13 cellular contexts compared by ENCODE assay signal in the genomic region with DNA sequence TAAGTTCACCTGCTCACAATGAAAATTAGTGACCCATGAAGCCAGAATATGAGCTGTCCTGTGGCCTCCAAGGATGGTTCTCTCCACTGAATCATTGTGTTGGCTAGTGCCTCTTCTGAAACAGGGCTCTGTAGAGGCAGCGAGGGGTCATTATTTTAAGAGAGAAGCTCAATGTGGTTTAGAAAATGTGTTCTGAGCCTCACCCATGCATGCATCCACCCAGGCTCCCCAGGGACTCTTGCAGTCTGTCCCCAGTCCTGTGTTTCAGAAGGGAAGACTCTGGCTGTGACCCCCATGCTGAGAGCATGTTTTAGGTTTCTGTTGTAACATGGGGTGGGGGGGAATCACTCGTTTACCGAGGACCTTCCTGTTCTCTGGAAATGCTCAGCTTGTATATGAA.
DNase-seq lines count a peak whose midpoint lies in the region; ATAC-seq and TF ChIP-seq lines count a peak whose summit lies in the region.
"Had no signal": no experiment of that assay in that cellular context is flagged by ENCODE, and none has a peak within 500 bp of the region (broad histone marks: within the 10 kb centered on the region; RNA-seq: fewer than 3 reads in every experiment).

No MANE protein-coding gene starts in this region.

- H3K36me3 ChIP-seq in DOHH2 (ENCODE audit: control insufficient read depth, low read length), result no peaks in the 10 kb centered on the region
- H3K36me3 ChIP-seq: adrenal gland, tibial artery had no signal

- no peaks in the 10 kb centered on the region for H3K9me2 ChIP-seq in DOHH2 (replicated peaks; ENCODE audit: control insufficient read depth, low read length)

- H3K27ac ChIP-seq in DOHH2 (ENCODE audit: low read depth, low read length), result peak overlapping the region; percentile 87
- H3K27ac ChIP-seq: A549, adrenal gland, tibial artery had no signal

- H3K4me1 ChIP-seq in DOHH2 (ENCODE audit: control insufficient read depth, low read length), result peaks cover 77% of the 10 kb centered on the region
- H3K4me1 ChIP-seq: A549, adrenal gland, tibial artery had no signal

- H3F3A ChIP-seq in DOHH2 (ENCODE audit: control insufficient read depth, insufficient read depth), result peaks cover 16% of the 10 kb centered on the region

- ATAC-seq in GM19351 (IDR thresholded peaks at IDR 0.05; ENCODE audit: unreplicated experiment), result peak; percentile 73
- peak; percentile 89 for ATAC-seq in HG02759 (IDR thresholded peaks at IDR 0.05; ENCODE audit: unreplicated experiment)
- ATAC-seq in HG03460 (IDR thresholded peaks at IDR 0.05; ENCODE audit: unreplicated experiment), result peak; percentile 89
- ATAC-seq in HG02798 (IDR thresholded peaks at IDR 0.05; ENCODE audit: poor library complexity, unreplicated experiment), result no peak
- no peak for ATAC-seq in left colon
- ATAC-seq: A549; natural killer cell treated with Interleukin-12 subunit alpha and Interleukin-12 subunit beta and Interleukin-15 and Interleukin-18, amount 100 ng/mL, for 72 hours had no signal

- H3K27me3 ChIP-seq in DOHH2 (ENCODE audit: control insufficient read depth, low read length), result no peaks in the 10 kb centered on the region
- H3K27me3 ChIP-seq: adrenal gland had no signal

- DNase-seq in NCI-H1694 treated with DMSO at 0.1 percent for 48 hours (lab: John Stamatoyannopoulos, UW), result no peak
- DNase-seq in NCI-H2196 (lab: John Stamatoyannopoulos, UW; ENCODE audit: unreplicated experiment), result no peak
- DNase-seq in left colon, result no peak
- DNase-seq: MM.1S, tibial artery had no signal

- no peaks in the 10 kb centered on the region for H3K9me3 ChIP-seq in DOHH2 (ENCODE audit: control insufficient read depth, insufficient read depth, low read length)
- H3K9me3 ChIP-seq: adrenal gland, tibial artery had no signal

- TF ChIP-seq CTCF in DOHH2 (IDR thresholded peaks at IDR 0.05; ENCODE audit: low read depth, low read length, poor library complexity, severe bottlenecking), result no peak

- H3K4me2 ChIP-seq in DOHH2 (ENCODE audit: low read length), result peak overlapping the region; percentile 71
- H3K4me2 ChIP-seq: A549 had no signal

- H3K79me2 ChIP-seq in DOHH2 (ENCODE audit: control insufficient read depth, low read length), result no peaks in the 10 kb centered on the region

- peak overlapping the region; percentile 51 for H3K4me3 ChIP-seq in DOHH2 (ENCODE audit: low read length)
- H3K4me3 ChIP-seq: A549, adrenal gland, tibial artery had no signal

- intact Hi-C loops in left colon (cut with DNase I, micrococcal nuclease), result no loop called here

- no peaks in the 10 kb centered on the region for H4K20me1 ChIP-seq in DOHH2 (ENCODE audit: control insufficient read depth, insufficient read depth, low read depth, low read length)

Comparison
In these comparisons a context has a peak if more than half of its experiments do, and no peak if none do; other contexts are left out.
1. ATAC-seq: peak in GM19351 (single experiment), HG02759 (single experiment) and HG03460 (single experiment); none in HG02798 (single experiment) and left colon (single experiment).